8 cellular contexts compared by ENCODE assay signal in the genomic region with DNA sequence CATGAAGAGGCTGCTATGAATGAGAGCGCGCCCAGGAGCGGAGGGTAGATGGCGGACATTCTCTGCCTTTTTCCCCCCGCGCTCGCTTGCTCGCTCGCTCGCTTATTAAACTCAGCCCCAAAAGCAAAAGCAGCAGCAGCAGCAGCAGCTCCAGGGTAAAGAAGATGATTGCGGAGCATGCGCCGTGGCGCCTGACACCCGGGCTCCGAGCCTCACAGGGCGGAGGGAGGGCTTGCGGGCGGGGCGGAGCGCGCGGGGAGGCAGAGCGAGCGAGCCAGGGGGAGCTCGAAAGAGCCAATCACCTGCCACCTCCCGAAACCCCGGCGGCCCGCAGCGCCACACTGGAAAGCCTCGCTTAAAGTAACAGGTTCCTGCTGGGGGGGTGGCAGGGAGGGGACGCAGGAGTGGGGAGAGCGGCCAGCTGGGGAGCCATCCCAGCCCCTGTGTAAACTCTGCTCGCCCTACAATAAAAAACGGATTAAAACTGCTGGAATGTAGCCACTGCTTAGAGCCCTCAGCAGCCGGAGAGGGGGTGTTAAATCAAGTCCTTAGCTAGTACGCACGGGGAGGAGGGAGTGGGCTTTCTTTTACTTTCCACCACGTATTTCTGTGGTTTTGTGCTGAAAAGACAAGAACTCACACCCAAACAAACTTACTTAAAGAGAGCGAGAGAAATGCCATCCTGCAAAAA. TPM values are rescaled to one million over a fixed set of nuclear protein-coding genes. Genes with fewer than 3 reads are reported as not detected.
DNase-seq lines count a peak whose midpoint lies in the region; ATAC-seq and TF ChIP-seq lines count a peak whose summit lies in the region.

A gene (minus strand): TSS at position 170 of the 691 bp plus-strand sequence.

- peaks cover 13% of the 10 kb centered on the region for H3K4me1 ChIP-seq in ectodermal cell (ENCODE audit: control insufficient read depth, insufficient read depth, low read length)
- H3K4me1 ChIP-seq in lung (ENCODE audit: control insufficient read depth in 2 of 2, insufficient read depth in 2 of 2, low read length in 2 of 2), result peaks cover 2 to 8% of the 10 kb centered on the region in 2 donors

- H3K4me3 ChIP-seq in ectodermal cell (ENCODE audit: insufficient read depth, low read depth, low read length) (peak within 1 kb of the TSS; percentile 85), lung (peak within 1 kb of the TSS; percentile 86)

- H3K27ac ChIP-seq in ectodermal cell (ENCODE audit: insufficient read depth, low read depth, low read length, poor library complexity, severe bottlenecking) (peak within 1 kb of the TSS; percentile 83), lung (ENCODE audit: low read depth in 1 of 2, low read length in 1 of 2) (peak within 1 kb of the TSS; percentile 87 to 97)

- intact Hi-C loops in activated CD8-positive, alpha-beta T cell treated with anti-CD3 and anti-CD28 coated beads for 36 hours (cut with micrococcal nuclease), result loop anchor here (2.0 to 5.0 kb wide), 5 partner anchors 60 to 695 kb away; a partner anchor contains a TSS

- ATAC-seq in GM19351 (IDR thresholded peaks at IDR 0.05; ENCODE audit: unreplicated experiment) (peak; percentile 75), HG03520 (IDR thresholded peaks at IDR 0.05; ENCODE audit: unreplicated experiment) (peak; percentile 67), lung (ENCODE audit: insufficient read depth, low FRiP score) (peak; percentile 95)
- ATAC-seq in activated CD8-positive, alpha-beta T cell treated with anti-CD3 and anti-CD28 coated beads for 36 hours, result peak; percentile 87

- peak; percentile 59 to 95 (median 92) for DNase-seq in C1 segment of cervical spinal cord (lab: John Stamatoyannopoulos, UW)
- DNase-seq in NCI-H69 (lab: John Stamatoyannopoulos, UW), result peak; percentile 98
- DNase-seq in activated CD8-positive, alpha-beta T cell treated with anti-CD3 and anti-CD28 coated beads for 36 hours, result peak; percentile 97
- DNase-seq in lung (ENCODE audit: low spot score), result peak; percentile 96
- DNase-seq in stimulated activated CD4-positive, alpha-beta T cell treated with anti-CD3 and anti-CD28 coated beads, TNF-alpha, amount 100 ng/mL, for 24 hours (ENCODE audit: low read depth in 3 of 3), result peak; percentile 90 to 96 (median 94)

- peak within 1 kb of the TSS; percentile 97 for H3K4me3 Mint-ChIP-seq in activated CD8-positive, alpha-beta T cell treated with anti-CD3 and anti-CD28 coated beads for 36 hours

- TF ChIP-seq CTCF in activated CD8-positive, alpha-beta T cell treated with anti-CD3 and anti-CD28 coated beads for 36 hours (IDR thresholded peaks at IDR 0.05), result no peak
- no peak for TF ChIP-seq CTCF in lung (IDR thresholded peaks at IDR 0.05; ENCODE audit: control extremely low read depth, extremely low read depth)

- H3K27ac Mint-ChIP-seq in activated CD8-positive, alpha-beta T cell treated with anti-CD3 and anti-CD28 coated beads for 36 hours, result peak within 1 kb of the TSS; percentile 99

- H3K9me3 Mint-ChIP-seq in activated CD8-positive, alpha-beta T cell treated with anti-CD3 and anti-CD28 coated beads for 36 hours, result no peaks in the 10 kb centered on the region

- POLR2A ChIA-PET in activated CD8-positive, alpha-beta T cell treated with anti-CD3 and anti-CD28 coated beads for 36 hours (lab: Charles Lee), result interaction anchor here (0.6 to 2.2 kb wide), 27 partner anchors 11 to 697 kb away, joined by 3 to 19 read pairs (median 3); a partner anchor contains a TSS

- H3K9me3 ChIP-seq in ectodermal cell (ENCODE audit: control insufficient read depth, low read length) (no peaks in the 10 kb centered on the region), lung (ENCODE audit: control insufficient read depth in 2 of 2, insufficient read depth in 1 of 2, low read length in 1 of 2) (no peaks in the 10 kb centered on the region)

- peaks cover 58% of the 10 kb centered on the region for H3K27me3 ChIP-seq in ectodermal cell (ENCODE audit: control insufficient read depth, insufficient read depth, low read length, poor library complexity, severe bottlenecking)
- no peaks in the 10 kb centered on the region for H3K27me3 ChIP-seq in lung (ENCODE audit: control insufficient read depth, insufficient read depth)

- WGBS in ectodermal cell, 2 experiments, result 0 to 1% methylated on average over 40 to 41 of the region's 41 CpGs
- 1% methylated on average over 41 of the region's 41 CpGs for WGBS in lung, 2 donors

- CTCF ChIA-PET in activated CD8-positive, alpha-beta T cell treated with anti-CD3 and anti-CD28 coated beads for 36 hours (lab: Charles Lee), result interaction anchor here (0.7 to 2.1 kb wide), 24 partner anchors 11 to 696 kb away, joined by 3 to 13 read pairs (median 4); a partner anchor contains a TSS

- no peaks in the 10 kb centered on the region for H3K27me3 Mint-ChIP-seq in activated CD8-positive, alpha-beta T cell treated with anti-CD3 and anti-CD28 coated beads for 36 hours

- H3K4me1 Mint-ChIP-seq in activated CD8-positive, alpha-beta T cell treated with anti-CD3 and anti-CD28 coated beads for 36 hours (ENCODE audit: low read depth), result peaks cover 37% of the 10 kb centered on the region

- peaks cover 28% of the 10 kb centered on the region for H3K36me3 Mint-ChIP-seq in activated CD8-positive, alpha-beta T cell treated with anti-CD3 and anti-CD28 coated beads for 36 hours (ENCODE audit: low read depth)

- no peaks in the 10 kb centered on the region for H3K36me3 ChIP-seq in ectodermal cell (ENCODE audit: control insufficient read depth, insufficient read depth, low read length)
- no peaks in the 10 kb centered on the region for H3K36me3 ChIP-seq in lung (ENCODE audit: control insufficient read depth in 2 of 2, insufficient read depth in 2 of 2, low read length in 2 of 2)

RNA-seq across cellular contexts. Expression of the gene that starts here (rescaled TPM):
- 10 to 100 TPM; 59.1 to 60.8 TPM for total RNA-seq in activated CD8-positive, alpha-beta T cell treated with anti-CD3 and anti-CD28 coated beads for 36 hours
- 61.1 TPM for polyA plus RNA-seq in ectodermal cell (2013, experiment 1 of 4)
- polyA plus RNA-seq in ectodermal cell (2013, experiment 2 of 4), result 59.1 TPM
- polyA plus RNA-seq in ectodermal cell (2013, experiment 3 of 4), result 56.5 TPM
- polyA plus RNA-seq in ectodermal cell (2013, experiment 4 of 4), result 66.6 TPM
- 10 to 100 TPM; 17.3 to 43.1 TPM for total RNA-seq in lung
- polyA plus RNA-seq in lung, result 1 to 10 TPM; 7.1 to 10.0 TPM

Comparison
In these comparisons a context has a peak if more than half of its experiments do, and no peak if none do; other contexts are left out.
1. Peak in every context shown above with its lines: DNase-seq, ATAC-seq, H3K4me3 ChIP-seq and H3K27ac ChIP-seq.